Comparison of ENCODE assay signal across 9 cellular contexts in the genomic region with DNA sequence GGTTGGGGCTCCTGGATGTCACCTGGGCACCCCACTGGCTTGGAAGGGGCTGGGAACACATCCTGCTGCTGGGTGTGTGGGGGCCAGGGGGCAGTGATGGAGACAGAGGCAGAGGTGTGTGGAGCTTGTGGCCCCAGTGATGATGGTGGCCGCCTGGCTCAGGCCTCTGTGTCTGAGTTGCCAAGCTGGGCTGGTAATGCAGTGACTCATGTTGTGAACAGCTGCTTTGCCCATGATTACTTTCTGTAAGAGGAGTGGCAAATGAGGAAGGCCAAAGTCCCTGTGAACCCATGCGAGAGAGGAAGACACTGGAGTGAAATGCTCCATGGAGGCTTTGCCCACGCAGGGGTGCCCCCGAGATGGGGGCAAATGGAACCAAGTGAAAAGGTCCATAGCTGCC.
A peak's percentile ranks its signal among the peaks of the same experiment; 100 is the strongest.
DNase-seq lines count a peak whose midpoint lies in the region; ATAC-seq and TF ChIP-seq lines count a peak whose summit lies in the region.
"Had no signal": no experiment of that assay in that cellular context is flagged by ENCODE, and none has a peak within 500 bp of the region (broad histone marks: within the 10 kb centered on the region; RNA-seq: fewer than 3 reads in every experiment).

No MANE protein-coding gene starts in this region.

- TF ChIP-seq POLR2A in gastrocnemius medialis (IDR thresholded peaks at IDR 0.05), result no peak

- H3K4me1 ChIP-seq in adipocyte (ENCODE audit: control insufficient read depth, insufficient read depth, low read length) (no peaks in the 10 kb centered on the region), left lung (peaks cover 0 to 7% of the 10 kb centered on the region in 2 donors), gastrocnemius medialis (no peaks in the 10 kb centered on the region)

- in situ Hi-C loops in gastrocnemius medialis (cut with MboI; ENCODE audit: low sequenced_read_pairs in 4 of 4), result no loop called here

- intact Hi-C loops in left lung (cut with DNase I) (no loop called here), gastrocnemius medialis (cut with DNase I; ENCODE audit: low total_unique reads) (no loop called here)

- H3K36me3 ChIP-seq in MG63 (no peaks in the 10 kb centered on the region), adipocyte (ENCODE audit: control insufficient read depth, insufficient read depth, low read length, severe bottlenecking) (no peaks in the 10 kb centered on the region), left lung (no peaks in the 10 kb centered on the region), gastrocnemius medialis (no peaks in the 10 kb centered on the region)

- H3K4me3 ChIP-seq in MG63 (no peak overlapping the region), adipocyte (ENCODE audit: low read length) (no peak overlapping the region), left lung (no peak overlapping the region), gastrocnemius medialis (no peak overlapping the region)

- H3K9ac ChIP-seq in adipocyte (ENCODE audit: low read length), result no peak overlapping the region

- H3K27me3 ChIP-seq in MG63 (no peaks in the 10 kb centered on the region), adipocyte (replicated peaks; ENCODE audit: control insufficient read depth, insufficient read depth, low read length) (peaks cover 51% of the 10 kb centered on the region), left lung (peaks cover 0 to 6% of the 10 kb centered on the region in 2 donors), gastrocnemius medialis (no peaks in the 10 kb centered on the region)

- H3K27ac ChIP-seq in left lung (peak overlapping the region in 1 of 2 donors; percentile 57), gastrocnemius medialis (no peak overlapping the region)

- ATAC-seq in left lung (peak; percentile 80), gastrocnemius medialis (no peak)

- DNase-seq in AG20443 (ENCODE audit: low spot score) (peak; percentile 81), MG63 (peak; percentile 83), adipocyte (ENCODE audit: low read depth) (peak; percentile 48), left lung (peak; percentile 50 to 82), gastrocnemius medialis (no peak), NCI-H187 (lab: John Stamatoyannopoulos, UW) (no peak), NCI-H1048 (lab: John Stamatoyannopoulos, UW) (no peak)
- DNase-seq in activated CD4-positive, CD25-positive, alpha-beta regulatory T cell treated with anti-CD3 and anti-CD28 coated beads, Interleukin-2, amount 50 U/mL, for 72 hours, result no peak
- DNase-seq: DMS53 had no signal

- no peak for TF ChIP-seq CTCF in left lung (IDR thresholded peaks at IDR 0.05)
- no peak for TF ChIP-seq CTCF in gastrocnemius medialis (IDR thresholded peaks at IDR 0.05 in 4 of 5, conservative IDR thresholded peaks at IDR 0.05 in 1 of 5)

- H3K9me3 ChIP-seq in MG63, result no peaks in the 10 kb centered on the region
- no peaks in the 10 kb centered on the region for H3K9me3 ChIP-seq in adipocyte (ENCODE audit: control insufficient read depth, low read length)
- H3K9me3 ChIP-seq in left lung, result no peaks in the 10 kb centered on the region
- H3K9me3 ChIP-seq in gastrocnemius medialis, result no peaks in the 10 kb centered on the region

Comparison
In these comparisons a context has a peak if more than half of its experiments do, and no peak if none do; other contexts are left out.
1. DNase-seq: peak in AG20443 (single experiment), MG63 (single experiment), adipocyte (single experiment) and left lung (2 of 2); none in activated CD4-positive, CD25-positive, alpha-beta regulatory T cell treated with anti-CD3 and anti-CD28 coated beads, Interleukin-2, amount 50 U/mL, for 72 hours (single experiment), gastrocnemius medialis (0 of 2), NCI-H187 (0 of 2) and NCI-H1048 (single experiment).